8 cellular contexts compared by ENCODE assay signal in genomic region chr13:36819811-36820140, GRCh38. TPM values are rescaled to one million over a fixed set of nuclear protein-coding genes. Genes with fewer than 3 reads are reported as not detected.
A peak's percentile ranks its signal among the peaks of the same experiment; 100 is the strongest.
DNase-seq lines count a peak whose midpoint lies in the region; ATAC-seq and TF ChIP-seq lines count a peak whose summit lies in the region.

No MANE protein-coding gene starts in this region.

- peaks cover 10% of the 10 kb centered on the region for H3K36me3 Mint-ChIP-seq in activated naive CD4-positive, alpha-beta T cell treated with anti-CD3 and anti-CD28 coated beads, Interleukin-2, amount 10 ng/mL, durations not matched to agents 7 days and 5 days

- TF ChIP-seq CTCF in smooth muscle cell (IDR thresholded peaks at IDR 0.05; ENCODE audit: borderline replicate concordance, insufficient read depth, poor library complexity, severe bottlenecking), result no peak

- ATAC-seq in HG02571 (IDR thresholded peaks at IDR 0.05; ENCODE audit: unreplicated experiment), result peak; percentile 16

- H3K4me3 ChIP-seq in iPS DF 6.9 (ENCODE audit: low read length) (peak overlapping the region; percentile 58; the same call in 1 of the 2 replicates), smooth muscle cell (peak overlapping the region; percentile 73)

- H3F3A ChIP-seq in smooth muscle cell (ENCODE audit: low read depth), result no peaks in the 10 kb centered on the region

- peak overlapping the region; percentile 91 for H3K4me3 Mint-ChIP-seq in activated naive CD4-positive, alpha-beta T cell treated with anti-CD3 and anti-CD28 coated beads, Interleukin-2, amount 10 ng/mL, durations not matched to agents 7 days and 5 days

- no peaks in the 10 kb centered on the region for H3K4me1 ChIP-seq in iPS DF 6.9 (ENCODE audit: control insufficient read depth, insufficient read depth, low read length)
- H3K4me1 ChIP-seq in smooth muscle cell (ENCODE audit: low read depth), result peaks cover 10% of the 10 kb centered on the region

- H3K36me3 ChIP-seq in iPS DF 6.9 (ENCODE audit: control insufficient read depth, insufficient read depth, low read length), result no peaks in the 10 kb centered on the region
- H3K36me3 ChIP-seq in smooth muscle cell (ENCODE audit: low read depth), result no peaks in the 10 kb centered on the region

- H3K9me3 Mint-ChIP-seq in activated naive CD4-positive, alpha-beta T cell treated with anti-CD3 and anti-CD28 coated beads, Interleukin-2, amount 10 ng/mL, durations not matched to agents 7 days and 5 days, result no peaks in the 10 kb centered on the region

- H4K20me1 ChIP-seq in smooth muscle cell (ENCODE audit: low read depth), result peaks cover 6% of the 10 kb centered on the region

- H3K27me3 Mint-ChIP-seq in activated naive CD4-positive, alpha-beta T cell treated with anti-CD3 and anti-CD28 coated beads, Interleukin-2, amount 10 ng/mL, durations not matched to agents 7 days and 5 days, result no peaks in the 10 kb centered on the region

- CTCF ChIA-PET in activated naive CD4-positive, alpha-beta T cell treated with anti-CD3 and anti-CD28 coated beads, Interleukin-2, amount 10 ng/mL, durations not matched to agents 7 days and 5 days (lab: Charles Lee), result interaction anchor here (1.1 to 1.2 kb wide), 2 partner anchors 29 to 38 kb away, joined by 3 read pairs; no protein-coding TSS in a partner anchor

- H3K27me3 ChIP-seq in iPS DF 6.9 (ENCODE audit: control insufficient read depth, insufficient read depth, low read length) (no peaks in the 10 kb centered on the region), smooth muscle cell (ENCODE audit: low read depth) (no peaks in the 10 kb centered on the region)

- H3K9me3 ChIP-seq in iPS DF 6.9 (ENCODE audit: control insufficient read depth, insufficient read depth, low read length), result no peaks in the 10 kb centered on the region
- H3K9me3 ChIP-seq in smooth muscle cell (replicated peaks; ENCODE audit: low read depth), result no peaks in the 10 kb centered on the region

- peaks cover 44% of the 10 kb centered on the region for H3K79me2 ChIP-seq in smooth muscle cell (ENCODE audit: low read depth)

- peak overlapping the region; percentile 98 for H2AFZ ChIP-seq in smooth muscle cell (ENCODE audit: low read depth)

- H3K9ac ChIP-seq in smooth muscle cell (ENCODE audit: low read depth), result no peak overlapping the region

- peak overlapping the region; percentile 94 for H3K27ac Mint-ChIP-seq in activated naive CD4-positive, alpha-beta T cell treated with anti-CD3 and anti-CD28 coated beads, Interleukin-2, amount 10 ng/mL, durations not matched to agents 7 days and 5 days

- peak overlapping the region; percentile 90 for H3K4me2 ChIP-seq in smooth muscle cell

- H3K27ac ChIP-seq in iPS DF 6.9 (ENCODE audit: low read length), result no peak overlapping the region
- H3K27ac ChIP-seq in smooth muscle cell (ENCODE audit: low read depth), result no peak overlapping the region

- DNase-seq in NCI-H748 (lab: John Stamatoyannopoulos, UW; ENCODE audit: unreplicated experiment) (peak; percentile 69), NCI-H748 treated with DMSO at 0.1 percent for 48 hours (lab: John Stamatoyannopoulos, UW) (no peak), NAMALWA (ENCODE audit: low spot score) (peak; percentile 72), iPS DF 6.9 (ENCODE audit: low read depth, low spot score) (no peak), smooth muscle cell (lab: John Stamatoyannopoulos, UW; ENCODE audit: unreplicated experiment) (no peak), cerebellar nuclear complex (lab: John Stamatoyannopoulos, UW) (no peak)
- DNase-seq in activated naive CD4-positive, alpha-beta T cell treated with anti-CD3 and anti-CD28 coated beads, Interleukin-2, amount 10 ng/mL, durations not matched to agents 7 days and 5 days, result peak; percentile 61

- no CpG with 5 or more reads among the region's 14 CpGs for WGBS in iPS DF 6.9 (ENCODE audit: insufficient coverage, insufficient read length)
- 5% methylated on average over 14 of the region's 14 CpGs for WGBS in smooth muscle cell (ENCODE audit: low lambda C conversion rate)

- H3K4me1 Mint-ChIP-seq in activated naive CD4-positive, alpha-beta T cell treated with anti-CD3 and anti-CD28 coated beads, Interleukin-2, amount 10 ng/mL, durations not matched to agents 7 days and 5 days, result peaks cover 55% of the 10 kb centered on the region

RNA-seq across cellular contexts. Expression of gene RFXAP, which starts 0.8 kb away (rescaled TPM):
- total RNA-seq in smooth muscle cell, result 0.81 and 1.3 TPM in 2 replicates
- polyA plus RNA-seq in smooth muscle cell, result 1.7 and 2.9 TPM in 2 replicates

Comparison
In these comparisons a context has a peak if more than half of its experiments do, and no peak if none do; other contexts are left out.
1. DNase-seq: peak in NCI-H748 (single experiment), NAMALWA (single experiment) and activated naive CD4-positive, alpha-beta T cell treated with anti-CD3 and anti-CD28 coated beads, Interleukin-2, amount 10 ng/mL, durations not matched to agents 7 days and 5 days (single experiment); none in NCI-H748 treated with DMSO at 0.1 percent for 48 hours (single experiment), iPS DF 6.9 (single experiment), smooth muscle cell (single experiment) and cerebellar nuclear complex (0 of 2).